ENCODE assay signal across 19 cellular contexts in the genomic region with DNA sequence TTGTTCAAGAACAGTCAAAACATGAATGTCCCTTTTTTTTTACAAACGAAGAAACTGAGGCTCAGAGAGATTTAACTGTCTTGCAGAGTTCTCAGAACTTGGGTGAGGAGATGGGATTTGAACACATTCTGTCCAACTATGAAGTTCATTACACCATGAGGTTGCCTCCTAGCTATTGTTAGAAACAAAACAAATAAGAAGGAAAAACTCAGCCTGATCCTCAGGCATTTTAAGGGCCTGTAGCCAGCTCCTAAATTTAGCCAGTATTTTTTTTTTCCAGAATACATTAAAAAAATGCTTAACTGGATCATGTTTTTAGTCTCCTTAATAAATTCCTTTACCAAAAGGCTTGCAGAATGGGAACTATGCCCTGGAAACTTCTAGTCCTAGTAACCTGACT.
"Had no signal": no experiment of that assay in that cellular context is flagged by ENCODE, and none has a peak within 500 bp of the region (broad histone marks: within the 10 kb centered on the region; RNA-seq: fewer than 3 reads in every experiment).

No MANE protein-coding gene starts in this region.

- H3K27me3 ChIP-seq: breast epithelium, SJSA1 had no signal

- H3K27ac ChIP-seq: SJSA1 had no signal

- H3K27me3 Mint-ChIP-seq: activated naive CD8-positive, alpha-beta T cell treated with anti-CD3 and anti-CD28 coated beads for 36 hours; type B pancreatic cell had no signal

- H3K4me3 Mint-ChIP-seq: activated naive CD8-positive, alpha-beta T cell treated with anti-CD3 and anti-CD28 coated beads for 36 hours; activated T-helper 1 cell treated with anti-CD3 and anti-CD28 coated beads, Interleukin-12 subunit alpha, Interleukin-12 subunit beta, Interleukin-2, Interleukin-4 antibody, amounts not matched to agents 30 ng/mL and 10 ng/mL and 1 ng/mL, durations not matched to agents 14 hours and 24 hours and 36 hours; nephron progenitor cell; stimulated activated naive B cell treated with anti-CD40 and anti-IgM and Interleukin-4, amounts not matched to agents 10 μg/mL and 1 μg/mL and 100 μg/mL, for 72 hours; T-helper 2 cell treated with Interferon-gamma antibody and Interleukin-4, amounts not matched to agents 5 μg/mL and 100 μg/mL, for 36 hours; type B pancreatic cell had no signal

- H3K36me3 ChIP-seq: breast epithelium, SJSA1 had no signal

- H3K4me1 ChIP-seq: breast epithelium, SJSA1 had no signal

- H3K27ac Mint-ChIP-seq: activated naive CD8-positive, alpha-beta T cell treated with anti-CD3 and anti-CD28 coated beads for 36 hours; activated T-helper 1 cell treated with anti-CD3 and anti-CD28 coated beads, Interleukin-12 subunit alpha, Interleukin-12 subunit beta, Interleukin-2, Interleukin-4 antibody, amounts not matched to agents 30 ng/mL and 10 ng/mL and 1 ng/mL, durations not matched to agents 14 hours and 24 hours and 36 hours; nephron progenitor cell; stimulated activated naive B cell treated with anti-CD40 and anti-IgM and Interleukin-4, amounts not matched to agents 10 μg/mL and 1 μg/mL and 100 μg/mL, for 72 hours; T-helper 2 cell treated with Interferon-gamma antibody and Interleukin-4, amounts not matched to agents 5 μg/mL and 100 μg/mL, for 36 hours; type B pancreatic cell had no signal

- H3K9me3 Mint-ChIP-seq: activated naive CD8-positive, alpha-beta T cell treated with anti-CD3 and anti-CD28 coated beads for 36 hours; activated T-helper 1 cell treated with anti-CD3 and anti-CD28 coated beads, Interleukin-12 subunit alpha, Interleukin-12 subunit beta, Interleukin-2, Interleukin-4 antibody, amounts not matched to agents 30 ng/mL and 10 ng/mL and 1 ng/mL, durations not matched to agents 14 hours and 24 hours and 36 hours; nephron progenitor cell; stimulated activated naive B cell treated with anti-CD40 and anti-IgM and Interleukin-4, amounts not matched to agents 10 μg/mL and 1 μg/mL and 100 μg/mL, for 72 hours; T-helper 2 cell treated with Interferon-gamma antibody and Interleukin-4, amounts not matched to agents 5 μg/mL and 100 μg/mL, for 36 hours had no signal

- H3K9me3 ChIP-seq: breast epithelium, SJSA1 had no signal

- DNase-seq: activated CD4-positive, alpha-beta T cell treated with anti-CD3 and anti-CD28 coated beads, Interleukin-2, amount 50 U/mL, for 1 hour; activated CD4-positive, CD25-positive, alpha-beta regulatory T cell; activated CD8-positive, alpha-beta memory T cell treated with anti-CD3 and anti-CD28 coated beads for 24 hours; activated naive CD8-positive, alpha-beta T cell treated with anti-CD3 and anti-CD28 coated beads for 36 hours; cerebellar nuclear complex; dermis blood vessel endothelial cell; foreskin fibroblast; glutamatergic neuron; hypothalamus; mesenchymal stem cell; nephron progenitor cell; stimulated activated CD4-positive, alpha-beta T cell treated with anti-CD3 and anti-CD28 coated beads, Interleukin-2, amount 100 ng/mL, for 48 hours; stimulated activated naive B cell treated with anti-CD40 and anti-IgM and Interleukin-4, amounts not matched to agents 10 μg/mL and 1 μg/mL and 100 μg/mL, for 72 hours; SW 1271 had no signal

- H3K36me3 Mint-ChIP-seq: activated naive CD8-positive, alpha-beta T cell treated with anti-CD3 and anti-CD28 coated beads for 36 hours; stimulated activated naive B cell treated with anti-CD40 and anti-IgM and Interleukin-4, amounts not matched to agents 10 μg/mL and 1 μg/mL and 100 μg/mL, for 72 hours; type B pancreatic cell had no signal

- H3K4me1 Mint-ChIP-seq: stimulated activated naive B cell treated with anti-CD40 and anti-IgM and Interleukin-4, amounts not matched to agents 10 μg/mL and 1 μg/mL and 100 μg/mL, for 72 hours had no signal

- H3K4me3 ChIP-seq: breast epithelium, SJSA1 had no signal
